ENCODE assay signal across 12 cellular contexts in the genomic region with DNA sequence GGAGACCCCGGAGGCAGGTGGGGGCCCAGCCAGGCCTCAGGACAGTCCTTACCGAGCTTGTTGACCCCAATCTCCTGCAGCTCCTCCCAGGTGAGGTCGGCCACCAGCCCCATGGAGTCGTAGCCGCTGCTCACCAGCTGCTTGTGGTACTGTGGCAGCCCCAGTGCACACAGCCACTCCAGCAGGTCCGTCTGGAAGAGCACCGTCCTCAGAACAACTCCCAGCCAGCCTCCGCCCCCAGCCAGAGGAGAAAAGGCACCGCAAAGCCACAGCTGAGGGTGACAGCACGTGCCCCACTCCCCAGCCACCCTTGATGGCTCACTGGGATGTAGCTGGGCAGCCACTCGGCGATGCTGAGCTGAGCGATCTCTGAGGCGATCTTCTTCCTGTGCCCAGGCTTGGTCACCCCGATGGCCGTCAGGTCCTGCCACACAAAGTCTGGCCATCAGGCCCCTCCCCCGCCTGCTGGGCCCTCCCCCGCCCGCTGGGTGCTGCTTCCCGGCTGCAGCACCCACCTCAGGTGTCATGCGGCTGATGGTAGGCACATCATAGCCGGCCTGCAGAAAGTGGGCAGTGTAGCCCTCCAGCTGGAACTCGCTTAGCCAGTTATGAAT. TPM values are rescaled to one million over a fixed set of nuclear protein-coding genes. Genes with fewer than 3 reads are reported as not detected.
"Had no signal": no experiment of that assay in that cellular context is flagged by ENCODE, and none has a peak within 500 bp of the region (broad histone marks: within the 10 kb centered on the region; RNA-seq: fewer than 3 reads in every experiment).

No MANE protein-coding gene starts in this region.

- H3K36me3 ChIP-seq: colonic mucosa had no signal

- H3K27me3 ChIP-seq: body of pancreas, colonic mucosa, hepatocyte, left lung, thyroid gland had no signal

- H3K9me3 ChIP-seq: body of pancreas, colonic mucosa, left lung, thyroid gland had no signal

- DNase-seq: activated T-cell treated with anti-CD3 and anti-CD28 coated beads for 4 hours; midbrain; retina; stimulated activated naive CD4-positive, alpha-beta T cell treated with Interleukin-2 at 50 U/mL for 16 hours had no signal

- H3K27ac ChIP-seq: body of pancreas, colonic mucosa, hepatocyte, left lung, thyroid gland, VCaP had no signal

- H3K4me3 ChIP-seq: body of pancreas, colonic mucosa, hepatocyte, left lung, thyroid gland had no signal

- H3K4me1 ChIP-seq: body of pancreas, colonic mucosa had no signal

- FAIRE-seq: endometrium had no signal

RNA-seq across cellular contexts. Expression of a gene that starts 11.9 kb away (rescaled TPM):
- polyA plus RNA-seq: immature natural killer cell had no signal
